In the genomic region with DNA sequence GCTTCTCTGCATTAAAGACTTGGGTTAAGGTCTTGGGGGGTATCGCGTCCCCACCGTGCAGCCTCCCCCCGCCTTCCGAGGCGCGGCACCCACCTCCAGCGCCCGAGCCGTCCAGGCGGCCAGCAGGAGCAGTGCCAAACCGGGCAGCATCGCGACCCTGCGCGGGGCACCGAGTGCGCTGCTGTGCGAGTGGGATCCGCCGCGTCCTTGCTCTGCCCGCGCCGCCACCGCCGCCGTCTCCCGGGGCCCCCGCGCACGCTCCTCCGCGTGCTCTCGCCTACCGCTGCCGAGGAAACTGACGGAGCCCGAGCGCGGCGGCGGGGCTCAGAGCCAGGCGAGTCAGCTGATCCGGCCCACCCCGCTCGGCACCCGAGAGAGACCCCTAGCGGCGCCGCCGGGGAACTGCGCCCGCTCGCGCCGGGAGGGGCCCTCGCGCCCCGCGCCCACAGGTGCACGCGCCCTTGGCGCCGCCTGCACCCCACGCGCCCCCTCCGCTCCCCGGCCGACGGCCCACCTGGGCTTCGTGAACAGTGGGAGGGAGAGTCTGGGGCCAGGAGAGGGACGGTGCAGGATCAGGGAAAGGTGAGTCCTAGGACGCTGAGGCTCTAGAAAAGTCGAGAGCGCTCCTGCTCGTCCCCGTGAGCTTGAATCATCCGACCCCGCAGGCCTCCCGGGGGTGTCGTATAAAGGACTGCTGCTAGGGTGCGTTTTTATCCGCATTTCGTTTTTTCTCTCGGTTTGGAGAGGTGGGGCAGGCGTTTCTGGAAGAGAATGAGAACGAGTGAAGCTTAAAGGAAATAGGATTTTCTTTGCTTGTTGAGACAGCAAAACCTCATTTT, we compare ENCODE assay signal across 1 cellular context.
TF ChIP-seq lines count a peak whose summit lies in the region.

APP (minus strand) TSS at position 300 of the 839 bp plus-strand sequence; CDS start at position 150, 150 bp downstream.

TF ChIP-seq in H1, 55 proteins besides CTCF, POLR2A, EP300 and RAD21:
- TF ChIP-seq TAF7 (optimal IDR thresholded peaks at IDR 0.05; ENCODE audit: borderline replicate concordance, low read depth, low read length), result peak; percentile 93
- TF ChIP-seq HDAC2 (IDR thresholded peaks at IDR 0.05; ENCODE audit: borderline replicate concordance in 1 of 2, low read depth in 2 of 2, low read length in 2 of 2), result peak; percentile 44 to 45; a peak in 1 of 4 replicates
- TF ChIP-seq ASH2L (IDR thresholded peaks at IDR 0.05; ENCODE audit: low read length), result peak; percentile 85
- TF ChIP-seq SIRT6 (IDR thresholded peaks at IDR 0.05; ENCODE audit: low read length), result no peak
- no peak for TF ChIP-seq CREB1 (IDR thresholded peaks at IDR 0.05)
- TF ChIP-seq CBX8 (IDR thresholded peaks at IDR 0.05; ENCODE audit: borderline replicate concordance, low read depth, low read length), result no peak
- TF ChIP-seq TAF1 (IDR thresholded peaks at IDR 0.05; ENCODE audit: low read depth, low read length), result peak; percentile 97
- TF ChIP-seq KDM5A (IDR thresholded peaks at IDR 0.05; ENCODE audit: low read length), result 0 out of 2 replicates have a peak, but pooled peaks have one; percentile 27
- TF ChIP-seq KDM4A (IDR thresholded peaks at IDR 0.05; ENCODE audit: low read depth, low read length, severe bottlenecking), result peak; percentile 74
- TF ChIP-seq ATF2 (IDR thresholded peaks at IDR 0.05; ENCODE audit: low read length), result no peak
- TF ChIP-seq POLR2AphosphoS5 (IDR thresholded peaks at IDR 0.05; ENCODE audit: low read depth, low read length), result peak; percentile 90; the same call in 1 of the 2 replicates
- TF ChIP-seq EZH2 (IDR thresholded peaks at IDR 0.05; ENCODE audit: low read depth, low read length, severe bottlenecking), result no peak
- TF ChIP-seq BCL11A (IDR thresholded peaks at IDR 0.05; ENCODE audit: low read depth in 2 of 2, low read length in 2 of 2), result no peak
- TF ChIP-seq PHF8 (conservative IDR thresholded peaks at IDR 0.05; ENCODE audit: low read depth, low read length), result peak; percentile 71
- TF ChIP-seq CHD2 (IDR thresholded peaks at IDR 0.05; ENCODE audit: low read length), result peak; percentile 5; the same call in 1 of the 2 replicates
- no peak for TF ChIP-seq CHD7 (IDR thresholded peaks at IDR 0.05; ENCODE audit: insufficient replicate concordance, low read length)
- peak; percentile 91 for TF ChIP-seq TBP (IDR thresholded peaks at IDR 0.05; ENCODE audit: low read depth, low read length)
- peak; percentile 63 for TF ChIP-seq E2F6 (IDR thresholded peaks at IDR 0.05)
- no peak for TF ChIP-seq SIX5 (IDR thresholded peaks at IDR 0.05; ENCODE audit: low read depth, low read length)
- TF ChIP-seq KDM1A (IDR thresholded peaks at IDR 0.05; ENCODE audit: borderline replicate concordance, low read length), result no peak
- TF ChIP-seq GTF2F1 (IDR thresholded peaks at IDR 0.05; ENCODE audit: borderline replicate concordance, low read depth, low read length), result 0 out of 2 replicates have a peak, but pooled peaks have one; percentile 59
- TF ChIP-seq USF2 (IDR thresholded peaks at IDR 0.05; ENCODE audit: low read length), result peak; percentile 64
- TF ChIP-seq RBBP5 (IDR thresholded peaks at IDR 0.05; ENCODE audit: borderline replicate concordance, low read depth, low read length), result peak; percentile 83; the same call in 1 of the 2 replicates
- no peak for TF ChIP-seq CEBPB (IDR thresholded peaks at IDR 0.05; ENCODE audit: low read depth, low read length)
- peak; percentile 66; the same call in 1 of the 2 replicates for TF ChIP-seq ATF3 (IDR thresholded peaks at IDR 0.05; ENCODE audit: insufficient read depth, low read depth, low read length)
- no peak for TF ChIP-seq NANOG (IDR thresholded peaks at IDR 0.05; ENCODE audit: insufficient read depth, low read depth, low read length, poor library complexity, severe bottlenecking)
- TF ChIP-seq CTBP2 (IDR thresholded peaks at IDR 0.05; ENCODE audit: borderline replicate concordance, insufficient read depth, insufficient read length, low read length), result no peak
- TF ChIP-seq BACH1 (IDR thresholded peaks at IDR 0.05; ENCODE audit: low read length), result no peak
- TF ChIP-seq SIN3A (conservative IDR thresholded peaks at IDR 0.05 in 1 of 2, IDR thresholded peaks at IDR 0.05 in 1 of 2; ENCODE audit: low read depth in 1 of 2, low read length in 2 of 2), result 0 out of 4 replicates have a peak, but pooled peaks of 1 of the 2 experiments have one; percentile 20
- no peak for TF ChIP-seq JUN (IDR thresholded peaks at IDR 0.05; ENCODE audit: low read depth, low read length)
- peak; percentile 72 for TF ChIP-seq MAX (IDR thresholded peaks at IDR 0.05)
- no peak for TF ChIP-seq POU5F1 (IDR thresholded peaks at IDR 0.05; ENCODE audit: low read depth, low read length)
TF ChIP-seq in H1: peak in this region for 17.
